ENCODE assay signal across 8 cellular contexts in genomic region chr20:2207770-2208097, GRCh38.
DNase-seq lines count a peak whose midpoint lies in the region; ATAC-seq and TF ChIP-seq lines count a peak whose summit lies in the region.

No MANE protein-coding gene starts in this region.

- H2AK9ac ChIP-seq in IMR-90 (replicated peaks; ENCODE audit: low read depth, low read length, poor library complexity): no peak overlapping the region

- H3K9me3 ChIP-seq in CD4-positive, alpha-beta memory T cell (ENCODE audit: control insufficient read depth in 1 of 2, low read length in 2 of 2): no peaks in the 10 kb centered on the region
- no peaks in the 10 kb centered on the region for H3K9me3 ChIP-seq in IMR-90 (ENCODE audit: control insufficient read depth, insufficient read depth, low read length)
- no peaks in the 10 kb centered on the region for H3K9me3 ChIP-seq in neuron (ENCODE audit: low read length)

- DNase-seq in CD4-positive, alpha-beta memory T cell: no peak
- DNase-seq in IMR-90: no peak
- no peak for DNase-seq in NCI-H82 treated with DMSO at 0.1 percent for 48 hours (lab: John Stamatoyannopoulos, UW; ENCODE audit: unreplicated experiment)
- no peak for DNase-seq in HCEC 1CT
- no peak for DNase-seq in SIG-M5 (lab: John Stamatoyannopoulos, UW)

- no peak overlapping the region for H2BK5ac ChIP-seq in IMR-90 (ENCODE audit: low read depth, low read length, poor library complexity, severe bottlenecking)

- ATAC-seq in IMR-90 (ENCODE audit: low read depth) (no peak; the same call in 1 of the 2 replicates), HG03045 (IDR thresholded peaks at IDR 0.05; ENCODE audit: unreplicated experiment) (no peak)

- CTCF ChIA-PET in CD4-positive, alpha-beta memory T cell (lab: Charles Lee; ENCODE audit: partially characterized antibody): interaction anchor here (0.8 to 3.7 kb wide), 14 partner anchors 10 to 439 kb away, joined by 3 to 18 read pairs (median 4); no protein-coding TSS in a partner anchor
- CTCF ChIA-PET in IMR-90 (lab: Yijun Ruan, JAX): interaction anchor here (0.5 to 2.2 kb wide), 17 partner anchors 9 to 1220 kb away, joined by 3 to 13 read pairs (median 3); no protein-coding TSS in a partner anchor

- no peak overlapping the region for H4K8ac ChIP-seq in IMR-90 (ENCODE audit: low read depth in 2 of 2, low read length in 2 of 2)

- peak overlapping the region; percentile 74; the same call in 1 of the 2 replicates for H3K4me2 ChIP-seq in IMR-90 (ENCODE audit: low read depth, low read length)

- H3K9me3 Mint-ChIP-seq in CD4-positive, alpha-beta memory T cell: no peaks in the 10 kb centered on the region
- H3K9me3 Mint-ChIP-seq in dendritic cell treated with granulocyte-macrophage colony-stimulating factor and Interleukin-4, amounts not matched to agents 40 ng/mL and 50 ng/mL, for 4 days: no peaks in the 10 kb centered on the region

- H3K9me1 ChIP-seq in IMR-90 (ENCODE audit: insufficient read depth, low read length): no peaks in the 10 kb centered on the region

- intact Hi-C loops in CD4-positive, alpha-beta memory T cell (cut with micrococcal nuclease): no loop called here
- intact Hi-C loops in IMR-90 (cut with micrococcal nuclease): loop anchor here (1.0 to 5.0 kb wide), 3 partner anchors 195 to 440 kb away; no protein-coding TSS in a partner anchor
- intact Hi-C loops in dendritic cell treated with granulocyte-macrophage colony-stimulating factor and Interleukin-4, amounts not matched to agents 40 ng/mL and 50 ng/mL, for 4 days (cut with micrococcal nuclease): loop anchor here (1.0 to 2.0 kb wide), 2 partner anchors 140 to 245 kb away; no protein-coding TSS in a partner anchor

- no peak for TF ChIP-seq RAD21 in IMR-90 (IDR thresholded peaks at IDR 0.05; ENCODE audit: low read length)

- dilution Hi-C loops in IMR-90 (cut with HindIII; ENCODE audit: low sequenced_read_pairs, unreplicated experiment): no loop called here

- no CpG with 5 or more reads among the region's 17 CpGs for WGBS in IMR-90 (ENCODE audit: extremely low coverage in 2 of 2, insufficient read length in 1 of 2), 2 experiments

- in situ Hi-C loops in IMR-90 (cut with MboI; ENCODE audit: low sequenced_read_pairs): loop anchor here (10.0 kb wide), 1 partner anchor 247 kb away; no protein-coding TSS in a partner anchor

- no peak for TF ChIP-seq CTCF in IMR-90 (conservative IDR thresholded peaks at IDR 0.05; ENCODE audit: low read depth, low read length)

- no peak overlapping the region for H2BK20ac ChIP-seq in IMR-90 (ENCODE audit: low read depth, low read length)

- H2AFZ ChIP-seq in IMR-90 (replicated peaks; ENCODE audit: low read length, poor library complexity) (peak overlapping the region; percentile 88), neuron (ENCODE audit: low read depth, low read length) (peak overlapping the region; percentile 71)

- H3K79me1 ChIP-seq in IMR-90 (ENCODE audit: low read depth in 1 of 2, low read length in 2 of 2): no peaks in the 10 kb centered on the region

- no peak overlapping the region for H2BK120ac ChIP-seq in IMR-90 (ENCODE audit: low read depth, low read length)

- no peak overlapping the region for H3K9ac ChIP-seq in IMR-90 (ENCODE audit: low read depth, low read length)

- no peaks in the 10 kb centered on the region for H3K36me3 ChIP-seq in CD4-positive, alpha-beta memory T cell (ENCODE audit: insufficient read depth, low read length)
- H3K36me3 ChIP-seq in IMR-90 (ENCODE audit: control insufficient read depth, insufficient read depth, low read length) (no peaks in the 10 kb centered on the region), neuron (ENCODE audit: insufficient read depth, low read length) (no peaks in the 10 kb centered on the region)

- POLR2A ChIA-PET in CD4-positive, alpha-beta memory T cell (lab: Charles Lee; ENCODE audit: partially characterized antibody): interaction anchor here (1.0 kb wide), 1 partner anchor 104 kb away, joined by 3 read pairs; no protein-coding TSS in a partner anchor
- POLR2A ChIA-PET in IMR-90 (lab: Charles Lee; ENCODE audit: unreplicated experiment): interaction anchor here (0.5 kb wide), 1 partner anchor 250 kb away, joined by 3 read pairs; no protein-coding TSS in a partner anchor

- peak overlapping the region; percentile 49 to 82 (median 72) for H3K4me3 Mint-ChIP-seq in CD4-positive, alpha-beta memory T cell
- H3K4me3 Mint-ChIP-seq in dendritic cell treated with granulocyte-macrophage colony-stimulating factor and Interleukin-4, amounts not matched to agents 40 ng/mL and 50 ng/mL, for 4 days: peak overlapping the region; percentile 79

- no peak overlapping the region for H2AK5ac ChIP-seq in IMR-90 (ENCODE audit: low read depth, low read length)

- H3K56ac ChIP-seq in IMR-90 (ENCODE audit: extremely low read depth, insufficient read depth, low read length): no peak overlapping the region

- H3K36me3 Mint-ChIP-seq in CD4-positive, alpha-beta memory T cell: no peaks in the 10 kb centered on the region
- no peaks in the 10 kb centered on the region for H3K36me3 Mint-ChIP-seq in dendritic cell treated with granulocyte-macrophage colony-stimulating factor and Interleukin-4, amounts not matched to agents 40 ng/mL and 50 ng/mL, for 4 days (ENCODE audit: low read depth)

- no peak overlapping the region for H3K18ac ChIP-seq in IMR-90 (ENCODE audit: low read depth, low read length)

- peaks cover 9% of the 10 kb centered on the region for H3K4me1 ChIP-seq in CD4-positive, alpha-beta memory T cell (ENCODE audit: insufficient read depth, low read length)
- H3K4me1 ChIP-seq in IMR-90 (ENCODE audit: control insufficient read depth, insufficient read depth, low read length) (no peaks in the 10 kb centered on the region), neuron (ENCODE audit: insufficient read depth, low read length) (peaks cover 4% of the 10 kb centered on the region)

- no peaks in the 10 kb centered on the region for H4K20me1 ChIP-seq in IMR-90 (ENCODE audit: insufficient read depth, low read length)

- no peak for TF ChIP-seq POLR2A in IMR-90 (IDR thresholded peaks at IDR 0.05; ENCODE audit: low read depth, low read length)

- H3K4me1 Mint-ChIP-seq in CD4-positive, alpha-beta memory T cell: peaks cover 0 to 4% (median 2%) of the 10 kb centered on the region in 4 donors
- H3K4me1 Mint-ChIP-seq in dendritic cell treated with granulocyte-macrophage colony-stimulating factor and Interleukin-4, amounts not matched to agents 40 ng/mL and 50 ng/mL, for 4 days (ENCODE audit: low read depth): peaks cover 31% of the 10 kb centered on the region

- H3K4ac ChIP-seq in IMR-90 (ENCODE audit: low read depth, low read length): no peak overlapping the region

- H4K5ac ChIP-seq in IMR-90 (ENCODE audit: low read depth, low read length): no peak overlapping the region

- peaks cover 9% of the 10 kb centered on the region for H3K27me3 ChIP-seq in CD4-positive, alpha-beta memory T cell (ENCODE audit: insufficient read depth, low read length)
- H3K27me3 ChIP-seq in IMR-90 (ENCODE audit: control insufficient read depth, insufficient read depth, low read length): peaks cover 22% of the 10 kb centered on the region
- no peaks in the 10 kb centered on the region for H3K27me3 ChIP-seq in neuron (ENCODE audit: insufficient read depth, low read length)

- no peak overlapping the region for H3K23ac ChIP-seq in IMR-90 (ENCODE audit: low read depth, low read length)

- H3K14ac ChIP-seq in IMR-90 (replicated peaks; ENCODE audit: low read depth, low read length): no peak overlapping the region

- H2BK15ac ChIP-seq in IMR-90 (ENCODE audit: low read depth, low read length): no peak overlapping the region

- BruUV-seq in IMR-90 (replicated peaks; lab: Mats Ljungman, UMichigan): no TSS peak

- no peak overlapping the region for H3K27ac Mint-ChIP-seq in CD4-positive, alpha-beta memory T cell
- peak overlapping the region; percentile 72 for H3K27ac Mint-ChIP-seq in dendritic cell treated with granulocyte-macrophage colony-stimulating factor and Interleukin-4, amounts not matched to agents 40 ng/mL and 50 ng/mL, for 4 days

- H3K27ac ChIP-seq in CD4-positive, alpha-beta memory T cell (ENCODE audit: low read depth, low read length): no peak overlapping the region
- no peak overlapping the region for H3K27ac ChIP-seq in IMR-90 (ENCODE audit: insufficient read depth, low read length)

- no peak overlapping the region for H4K91ac ChIP-seq in IMR-90 (ENCODE audit: insufficient read depth, low read depth, low read length)

- peak overlapping the region; percentile 11 to 51 for H3K4me3 ChIP-seq in CD4-positive, alpha-beta memory T cell (ENCODE audit: low read length in 2 of 2)
- H3K4me3 ChIP-seq in IMR-90 (ENCODE audit: insufficient read depth, low read depth, low read length) (peak overlapping the region; percentile 36), neuron (ENCODE audit: low read length) (peak overlapping the region; percentile 5)

- peaks cover 24 to 28% of the 10 kb centered on the region in 2 donors for H3K27me3 Mint-ChIP-seq in CD4-positive, alpha-beta memory T cell
- H3K27me3 Mint-ChIP-seq in dendritic cell treated with granulocyte-macrophage colony-stimulating factor and Interleukin-4, amounts not matched to agents 40 ng/mL and 50 ng/mL, for 4 days: peaks cover 40% of the 10 kb centered on the region

TF ChIP-seq in IMR-90, 13 proteins besides CTCF, POLR2A, EP300 and RAD21:
- TF ChIP-seq ELK1 (IDR thresholded peaks at IDR 0.05; ENCODE audit: borderline replicate concordance, low read depth, low read length) (no peak), RFX5 (IDR thresholded peaks at IDR 0.05; ENCODE audit: low read depth, low read length) (no peak), MAZ (IDR thresholded peaks at IDR 0.05; ENCODE audit: borderline replicate concordance, low read depth, low read length) (no peak)
